ENCODE assay signal across 19 cellular contexts in genomic region chr3:152559246-152559645, GRCh38.
DNase-seq lines count a peak whose midpoint lies in the region; ATAC-seq, FAIRE-seq and TF ChIP-seq lines count a peak whose summit lies in the region.
"Had no signal": no experiment of that assay in that cellular context is flagged by ENCODE, and none has a peak within 500 bp of the region (broad histone marks: within the 10 kb centered on the region; RNA-seq: fewer than 3 reads in every experiment).

No MANE protein-coding gene starts in this region.

- no peaks in the 10 kb centered on the region for H4K20me1 ChIP-seq in H1 (replicated peaks in 1 of 2; ENCODE audit: control insufficient read depth in 1 of 2, insufficient read depth in 2 of 2, low read length in 2 of 2)

- no peak for TF ChIP-seq POLR2A in H1 (IDR thresholded peaks at IDR 0.05; ENCODE audit: control extremely low read depth in 1 of 2, low read depth in 2 of 2, low read length in 2 of 2)

- WGBS in right cardiac atrium: 95% methylated on average over 18 of the region's 18 CpGs
- 90% methylated on average over 10 of the region's 18 CpGs; no CpG with 5 or more reads in 1 of the 2 experiments for WGBS in H1 (ENCODE audit: extremely low coverage in 1 of 2, insufficient coverage in 1 of 2, insufficient read length in 1 of 2, insufficient replicate concordance in 2 of 2, low coverage in 1 of 2, low lambda C conversion rate in 2 of 2, missing lambda C conversion rate in 1 of 2), 2 experiments
- WGBS in trophoblast cell (ENCODE audit: extremely low coverage, insufficient coverage, insufficient read length): no CpG with 5 or more reads among the region's 18 CpGs

- H3K79me2 ChIP-seq in H1 (ENCODE audit: control insufficient read depth in 1 of 2, insufficient read depth in 2 of 2, low read length in 2 of 2) (no peaks in the 10 kb centered on the region), trophoblast cell (ENCODE audit: control insufficient read depth, insufficient read depth, low read length, poor library complexity) (no peaks in the 10 kb centered on the region)

- H3K4ac ChIP-seq in H1 (replicated peaks; ENCODE audit: insufficient read length, low read depth, low read length) (no peak overlapping the region), trophoblast cell (ENCODE audit: low read depth, low read length) (no peak overlapping the region)

- TF ChIP-seq EP300 in H1 (IDR thresholded peaks at IDR 0.05; ENCODE audit: borderline replicate concordance in 1 of 2, low read depth in 2 of 2, low read length in 2 of 2): no peak

- DNase-seq in right cardiac atrium (peak in 2 of 3 donors; percentile 53 to 64), Right ventricle myocardium superior (no peak), H1 (ENCODE audit: low read depth in 1 of 2, low spot score in 2 of 2) (no peak), kidney (peak; percentile 66), trophoblast cell (no peak), epidermal melanocyte (ENCODE audit: insufficient read length, low spot score) (no peak), NOMO-1 treated with dmso at 0.1 percent for 144 hours (lab: John Stamatoyannopoulos, UW; ENCODE audit: unreplicated experiment) (no peak)
- DNase-seq: C1 segment of cervical spinal cord; Calu3; CD4-positive, alpha-beta memory T cell; COR-L47; DMS53; DMS79 treated with DMSO at 0.1 percent for 48 hours; GF-D8; GM23248; H9 had no signal

- H3K4me2 ChIP-seq in H1 (ENCODE audit: insufficient read depth in 1 of 2, low read depth in 2 of 2, low read length in 2 of 2) (no peak overlapping the region), trophoblast cell (ENCODE audit: low read length) (no peak overlapping the region)

- no peak for TF ChIP-seq RAD21 in H1 (IDR thresholded peaks at IDR 0.05 in 1 of 2, conservative IDR thresholded peaks at IDR 0.05 in 1 of 2; ENCODE audit: low read depth in 2 of 2, low read length in 2 of 2)

- H4K8ac ChIP-seq in H1 (ENCODE audit: extremely low read depth, insufficient read depth, low read length): peak overlapping the region; percentile 51; the same call in 1 of the 2 replicates
- H4K8ac ChIP-seq in trophoblast cell (ENCODE audit: low read depth, low read length): no peak overlapping the region

- H4K5ac ChIP-seq in H1 (ENCODE audit: insufficient read length, low read depth, low read length): no peak overlapping the region

- ATAC-seq in right cardiac atrium (no peak), Right ventricle myocardium superior (ENCODE audit: poor library complexity) (no peak)
- ATAC-seq: HCT116 had no signal

- H2BK12ac ChIP-seq in H1 (ENCODE audit: low read depth, low read length) (no peak overlapping the region), trophoblast cell (ENCODE audit: low read length) (no peak overlapping the region)

- POLR2A ChIA-PET in H1 (lab: Charles Lee; ENCODE audit: partially characterized antibody): no interaction called here

- no peaks in the 10 kb centered on the region for H3K27me3 ChIP-seq in right cardiac atrium (ENCODE audit: control insufficient read depth, insufficient read depth)
- H3K27me3 ChIP-seq in H1 (replicated peaks in 1 of 4; ENCODE audit: control insufficient read depth in 3 of 4, extremely low read depth in 1 of 4, insufficient read depth in 3 of 4, low read length in 3 of 4): no peaks in the 10 kb centered on the region
- H3K27me3 ChIP-seq in trophoblast cell (ENCODE audit: insufficient read depth, low read length): no peaks in the 10 kb centered on the region

- H2AFZ ChIP-seq in H1 (ENCODE audit: low read length) (no peak overlapping the region), trophoblast cell (ENCODE audit: insufficient read depth, low read length, poor library complexity) (peak overlapping the region; percentile 35)
- H2AFZ ChIP-seq: GM23248 had no signal

- H3K23ac ChIP-seq in H1 (ENCODE audit: insufficient read length): no peak overlapping the region
- H3K23ac ChIP-seq in trophoblast cell (ENCODE audit: low read length): no peak overlapping the region

- H2AK5ac ChIP-seq in H1 (ENCODE audit: low read depth, low read length) (no peak overlapping the region), trophoblast cell (ENCODE audit: low read length) (no peak overlapping the region)

- no peaks in the 10 kb centered on the region for H3K23me2 ChIP-seq in H1 (ENCODE audit: low read depth, low read length)

- no peaks in the 10 kb centered on the region for H3K36me3 ChIP-seq in H1 (ENCODE audit: control insufficient read depth in 2 of 4, insufficient read depth in 4 of 4, low read length in 3 of 4)
- no peaks in the 10 kb centered on the region for H3K36me3 ChIP-seq in kidney (ENCODE audit: control insufficient read depth in 1 of 2, insufficient read depth in 2 of 2, low read length in 2 of 2)
- no peaks in the 10 kb centered on the region for H3K36me3 ChIP-seq in trophoblast cell (ENCODE audit: control insufficient read depth in 1 of 2, insufficient read depth in 2 of 2, low read length in 2 of 2)

- H3K18ac ChIP-seq in H1 (ENCODE audit: extremely low read depth, low read length): no peak overlapping the region
- no peak overlapping the region for H3K18ac ChIP-seq in trophoblast cell (ENCODE audit: low read length)

- H2BK5ac ChIP-seq in H1 (ENCODE audit: low read depth, low read length): no peak overlapping the region; the same call in 1 of the 2 replicates
- no peak overlapping the region for H2BK5ac ChIP-seq in trophoblast cell (ENCODE audit: low read depth, low read length, poor library complexity)

- H3K56ac ChIP-seq in H1 (replicated peaks; ENCODE audit: insufficient read length, low read depth, low read length): no peak overlapping the region

- H3K79me1 ChIP-seq in H1 (ENCODE audit: low read depth, low read length) (no peaks in the 10 kb centered on the region), trophoblast cell (ENCODE audit: low read length) (no peaks in the 10 kb centered on the region)

- FAIRE-seq in H1 (lab: Jason Lieb, UNC): no peak
- no peak for FAIRE-seq in kidney (lab: Jason Lieb, UNC)
- FAIRE-seq: GM12891, GM18507 had no signal

- no peak overlapping the region for H3K9ac ChIP-seq in H1 (replicated peaks in 1 of 4; ENCODE audit: extremely low read depth in 1 of 4, low read depth in 3 of 4, low read length in 3 of 4)
- H3K9ac ChIP-seq in kidney (ENCODE audit: low read length in 2 of 2): no peak overlapping the region
- no peak overlapping the region for H3K9ac ChIP-seq in trophoblast cell (ENCODE audit: low read length)
- H3K9ac ChIP-seq: GM23248 had no signal

- no peak overlapping the region for H2BK120ac ChIP-seq in H1 (replicated peaks; ENCODE audit: low read depth, low read length)
- no peak overlapping the region for H2BK120ac ChIP-seq in trophoblast cell (ENCODE audit: insufficient read depth, low read length, poor library complexity)

- TF ChIP-seq CTCF in H1 (IDR thresholded peaks at IDR 0.05; ENCODE audit: control extremely low read depth in 1 of 3, insufficient read depth in 1 of 3, low read depth in 1 of 3, low read length in 3 of 3) (no peak), kidney (IDR thresholded peaks at IDR 0.05; ENCODE audit: borderline replicate concordance, extremely low read depth, insufficient read depth) (no peak)

- CTCF ChIA-PET in H1 (lab: Charles Lee; ENCODE audit: partially characterized antibody): interaction anchor here (0.8 to 1.0 kb wide), 2 partner anchors 15 to 53 kb away, joined by 3 to 4 read pairs; no protein-coding TSS in a partner anchor

- H3K27ac ChIP-seq in right cardiac atrium (ENCODE audit: low read length): no peak overlapping the region
- H3K27ac ChIP-seq in H1 (ENCODE audit: low read depth, low read length): no peak overlapping the region
- H3K27ac ChIP-seq in kidney (ENCODE audit: low read depth in 2 of 2, low read length in 2 of 2): no peak overlapping the region
- no peak overlapping the region for H3K27ac ChIP-seq in trophoblast cell (ENCODE audit: low read depth, low read length)
- H3K27ac ChIP-seq: GM23248 had no signal

- H4K91ac ChIP-seq in H1 (replicated peaks; ENCODE audit: insufficient read length, low read length): no peak overlapping the region
- H4K91ac ChIP-seq in trophoblast cell (ENCODE audit: low read depth, low read length): no peak overlapping the region

- H3K4me1 ChIP-seq in right cardiac atrium (ENCODE audit: control insufficient read depth, insufficient read depth, low read length) (peaks cover 5% of the 10 kb centered on the region), H1 (replicated peaks in 1 of 4; ENCODE audit: control insufficient read depth in 3 of 4, insufficient read depth in 4 of 4, low read length in 3 of 4) (no peaks in the 10 kb centered on the region), kidney (ENCODE audit: control insufficient read depth in 1 of 2, insufficient read depth in 1 of 2, low read depth in 1 of 2, low read length in 2 of 2) (peaks cover 0 to 3% of the 10 kb centered on the region in 2 donors), trophoblast cell (ENCODE audit: control insufficient read depth in 1 of 2, insufficient read depth in 2 of 2, low read length in 2 of 2) (no peaks in the 10 kb centered on the region)

- H2BK20ac ChIP-seq in H1 (ENCODE audit: low read length): no peak overlapping the region

- intact Hi-C loops in right cardiac atrium (cut with DNase I) (no loop called here), Right ventricle myocardium superior (cut with DNase I) (no loop called here), kidney (cut with DNase I) (no loop called here)

- H3K9me3 ChIP-seq in right cardiac atrium (ENCODE audit: control insufficient read depth, low read length) (no peaks in the 10 kb centered on the region), H1 (ENCODE audit: insufficient read depth in 2 of 2, low read depth in 1 of 2, low read length in 1 of 2) (peaks cover 0 to 3% of the 10 kb centered on the region in 2 experiments; a peak in 1 of 4 replicates), kidney (ENCODE audit: control insufficient read depth in 1 of 2, low read length in 2 of 2) (no peaks in the 10 kb centered on the region), trophoblast cell (ENCODE audit: insufficient read depth, low read depth, low read length) (no peaks in the 10 kb centered on the region)

- H3K4me3 ChIP-seq in right cardiac atrium (ENCODE audit: low read length) (no peak overlapping the region), H1 (ENCODE audit: extremely low read depth in 1 of 4, insufficient read depth in 2 of 4, low read depth in 3 of 4, low read length in 4 of 4) (no peak overlapping the region), kidney (ENCODE audit: low read length in 2 of 2) (no peak overlapping the region), trophoblast cell (ENCODE audit: low read depth, low read length) (no peak overlapping the region)
- H3K4me3 ChIP-seq: GM23248 had no signal

- no peak overlapping the region for H4K12ac ChIP-seq in trophoblast cell (ENCODE audit: low read depth, low read length)

- no peak overlapping the region for H2BK15ac ChIP-seq in H1 (ENCODE audit: low read length)

- H3K14ac ChIP-seq in H1 (ENCODE audit: insufficient read length): no peak overlapping the region
- H3K14ac ChIP-seq in trophoblast cell (ENCODE audit: low read length): no peak overlapping the region

TF ChIP-seq in H1, 55 proteins besides CTCF, POLR2A, EP300 and RAD21 (continues in another document):
- no peak for TF ChIP-seq YY1 (IDR thresholded peaks at IDR 0.05; ENCODE audit: low read depth, low read length)
- TF ChIP-seq JUN (IDR thresholded peaks at IDR 0.05; ENCODE audit: low read depth, low read length): no peak
- no peak for TF ChIP-seq SIX5 (IDR thresholded peaks at IDR 0.05; ENCODE audit: low read depth, low read length)
- TF ChIP-seq SUZ12 (IDR thresholded peaks at IDR 0.05; ENCODE audit: low read length): no peak

Comparison
In these comparisons a context has a peak if more than half of its experiments do, and no peak if none do; other contexts are left out.
1. DNase-seq: peak in right cardiac atrium (2 of 3) and kidney (single experiment); none in Right ventricle myocardium superior (single experiment), H1 (0 of 2), trophoblast cell (0 of 2), epidermal melanocyte (single experiment) and NOMO-1 treated with dmso at 0.1 percent for 144 hours (single experiment).